30 cellular contexts compared by ENCODE assay signal in the genomic region with DNA sequence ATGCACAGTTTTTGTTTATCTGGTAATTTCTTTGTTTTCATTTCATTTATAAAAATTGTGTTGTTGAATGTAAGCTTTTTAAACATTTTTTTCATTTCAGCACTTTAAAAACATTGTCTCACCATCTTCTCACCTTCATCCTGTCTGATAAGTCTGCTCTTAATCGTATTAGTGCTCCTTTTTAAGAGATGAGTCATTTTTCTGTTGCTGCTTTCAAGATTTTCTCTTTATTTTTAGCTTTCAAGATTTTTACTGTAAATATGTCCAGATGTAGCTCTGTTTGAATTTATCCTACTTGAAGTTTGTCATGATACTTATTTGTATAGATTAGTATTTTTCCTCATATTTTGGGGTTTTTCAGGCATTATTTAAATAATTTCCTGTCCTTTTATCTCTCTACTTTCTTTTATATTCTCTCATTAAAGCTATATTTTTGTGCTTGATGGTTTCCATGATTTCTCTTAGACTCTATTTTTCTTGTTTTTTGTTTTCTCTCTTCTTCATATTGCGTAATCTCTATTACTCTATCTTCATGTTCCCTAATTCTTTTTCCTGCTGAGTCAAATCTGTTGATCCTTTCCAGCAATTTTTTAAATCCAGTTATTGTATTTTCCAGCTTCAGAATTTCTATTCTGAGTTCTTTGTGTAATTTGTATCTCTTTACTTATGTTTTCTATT.
"Had no signal": no experiment of that assay in that cellular context is flagged by ENCODE, and none has a peak within 500 bp of the region (broad histone marks: within the 10 kb centered on the region; RNA-seq: fewer than 3 reads in every experiment).

No MANE protein-coding gene starts in this region.

- H3K9me3 ChIP-seq: ascending aorta, body of pancreas, Peyer's patch, SJCRH30 had no signal

- H3K4me3 Mint-ChIP-seq: activated B cell treated with CpG ODN at 0.5 μM for 24 hours; activated CD4-positive, alpha-beta T cell treated with anti-CD3 and anti-CD28 coated beads, Interleukin-2, amount 10 ng/mL, durations not matched to agents 24 days and 14 days; activated CD8-positive, alpha-beta memory T cell treated with anti-CD3 and anti-CD28 coated beads, Interleukin-2, amount 10 ng/mL, durations not matched to agents 7 days and 5 days; activated naive CD8-positive, alpha-beta T cell treated with anti-CD3 and anti-CD28 coated beads, Interleukin-2, amount 50 U/mL, for 24 hours; activated T-cell treated with anti-CD3 and anti-CD28 coated beads, Interleukin-2, amount 50 U/mL, for 4 hours; T-cell had no signal

- DNase-seq: activated B cell treated with CpG ODN at 0.5 μM for 24 hours; activated CD4-positive, alpha-beta T cell treated with anti-CD3 and anti-CD28 coated beads for 1 hour; activated CD4-positive, alpha-beta T cell treated with anti-CD3 and anti-CD28 coated beads, Interleukin-2, amount 10 ng/mL, durations not matched to agents 24 days and 14 days; activated CD4-positive, alpha-beta T cell treated with anti-CD3 and anti-CD28 coated beads, Interleukin-2, amount 50 U/mL, for 48 hours; activated CD8-positive, alpha-beta memory T cell treated with anti-CD3 and anti-CD28 coated beads, Interleukin-2, amount 10 ng/mL, durations not matched to agents 7 days and 5 days; activated effector memory CD4-positive, alpha-beta T cell treated with anti-CD3 and anti-CD28 coated beads, Interleukin-2, amount 50 U/mL, for 16 hours; activated naive CD4-positive, alpha-beta T cell treated with Interleukin-2 at 50 U/mL for 16 hours; activated naive CD8-positive, alpha-beta T cell treated with anti-CD3 and anti-CD28 coated beads, Interleukin-2, amount 50 U/mL, for 24 hours; activated T-cell treated with anti-CD3 and anti-CD28 coated beads, Interleukin-2, amount 50 U/mL, for 4 hours; amniotic stem cell; body of pancreas; central memory CD4-positive, alpha-beta T cell; KG1; NCI-H1092 treated with DMSO at 0.1 percent for 48 hours; NCI-H1417 treated with DMSO at 0.1 percent for 48 hours; NCI-H187; NCI-H2081; NCI-H446; NCI-H524; Peyer's patch; Right ventricle myocardium superior; SJCRH30; T-cell; T-helper 2 cell; T1000 had no signal

- H3K27me3 Mint-ChIP-seq: activated B cell treated with CpG ODN at 0.5 μM for 24 hours; activated CD4-positive, alpha-beta T cell treated with anti-CD3 and anti-CD28 coated beads, Interleukin-2, amount 10 ng/mL, durations not matched to agents 24 days and 14 days; activated CD8-positive, alpha-beta memory T cell treated with anti-CD3 and anti-CD28 coated beads, Interleukin-2, amount 10 ng/mL, durations not matched to agents 7 days and 5 days; activated naive CD8-positive, alpha-beta T cell treated with anti-CD3 and anti-CD28 coated beads, Interleukin-2, amount 50 U/mL, for 24 hours; T-cell had no signal

- H3K36me3 ChIP-seq: ascending aorta, Peyer's patch, SJCRH30 had no signal

- H3K27ac ChIP-seq: ascending aorta, body of pancreas, Peyer's patch, RWPE1, SJCRH30 had no signal

- H3K9me3 Mint-ChIP-seq: activated CD4-positive, alpha-beta T cell treated with anti-CD3 and anti-CD28 coated beads, Interleukin-2, amount 10 ng/mL, durations not matched to agents 24 days and 14 days had no signal

- ATAC-seq: activated CD8-positive, alpha-beta memory T cell treated with anti-CD3 and anti-CD28 coated beads, Interleukin-2, amount 10 ng/mL, durations not matched to agents 7 days and 5 days; activated naive CD4-positive, alpha-beta T cell treated with anti-CD3 and anti-CD28 coated beads, Interleukin-2, amount 50 U/mL, for 72 hours; activated naive CD8-positive, alpha-beta T cell treated with anti-CD3 and anti-CD28 coated beads, Interleukin-2, amount 50 U/mL, for 24 hours; activated T-cell treated with anti-CD3 and anti-CD28 coated beads, Interleukin-2, amount 50 U/mL, for 4 hours; body of pancreas; T-cell had no signal

- H3K4me3 ChIP-seq: ascending aorta, body of pancreas, Peyer's patch, SJCRH30 had no signal

- H3K36me3 Mint-ChIP-seq: activated CD8-positive, alpha-beta memory T cell treated with anti-CD3 and anti-CD28 coated beads, Interleukin-2, amount 10 ng/mL, durations not matched to agents 7 days and 5 days; T-cell had no signal

- H3K4me1 ChIP-seq: ascending aorta, body of pancreas, Peyer's patch, SJCRH30 had no signal

- H3K27me3 ChIP-seq: ascending aorta, body of pancreas, Peyer's patch, SJCRH30 had no signal

- FAIRE-seq: bronchial epithelial cell, TTC549 had no signal

- H3K27ac Mint-ChIP-seq: activated B cell treated with CpG ODN at 0.5 μM for 24 hours; activated CD4-positive, alpha-beta T cell treated with anti-CD3 and anti-CD28 coated beads, Interleukin-2, amount 10 ng/mL, durations not matched to agents 24 days and 14 days; activated CD8-positive, alpha-beta memory T cell treated with anti-CD3 and anti-CD28 coated beads, Interleukin-2, amount 10 ng/mL, durations not matched to agents 7 days and 5 days; activated naive CD4-positive, alpha-beta T cell treated with anti-CD3 and anti-CD28 coated beads, Interleukin-2, amount 50 U/mL, for 72 hours; activated naive CD8-positive, alpha-beta T cell treated with anti-CD3 and anti-CD28 coated beads, Interleukin-2, amount 50 U/mL, for 24 hours; T-cell had no signal

- H3K4me1 Mint-ChIP-seq: activated B cell treated with CpG ODN at 0.5 μM for 24 hours; activated CD4-positive, alpha-beta T cell treated with anti-CD3 and anti-CD28 coated beads, Interleukin-2, amount 10 ng/mL, durations not matched to agents 24 days and 14 days; activated CD8-positive, alpha-beta memory T cell treated with anti-CD3 and anti-CD28 coated beads, Interleukin-2, amount 10 ng/mL, durations not matched to agents 7 days and 5 days; activated naive CD8-positive, alpha-beta T cell treated with anti-CD3 and anti-CD28 coated beads, Interleukin-2, amount 50 U/mL, for 24 hours; T-cell had no signal
